In the genomic region with DNA sequence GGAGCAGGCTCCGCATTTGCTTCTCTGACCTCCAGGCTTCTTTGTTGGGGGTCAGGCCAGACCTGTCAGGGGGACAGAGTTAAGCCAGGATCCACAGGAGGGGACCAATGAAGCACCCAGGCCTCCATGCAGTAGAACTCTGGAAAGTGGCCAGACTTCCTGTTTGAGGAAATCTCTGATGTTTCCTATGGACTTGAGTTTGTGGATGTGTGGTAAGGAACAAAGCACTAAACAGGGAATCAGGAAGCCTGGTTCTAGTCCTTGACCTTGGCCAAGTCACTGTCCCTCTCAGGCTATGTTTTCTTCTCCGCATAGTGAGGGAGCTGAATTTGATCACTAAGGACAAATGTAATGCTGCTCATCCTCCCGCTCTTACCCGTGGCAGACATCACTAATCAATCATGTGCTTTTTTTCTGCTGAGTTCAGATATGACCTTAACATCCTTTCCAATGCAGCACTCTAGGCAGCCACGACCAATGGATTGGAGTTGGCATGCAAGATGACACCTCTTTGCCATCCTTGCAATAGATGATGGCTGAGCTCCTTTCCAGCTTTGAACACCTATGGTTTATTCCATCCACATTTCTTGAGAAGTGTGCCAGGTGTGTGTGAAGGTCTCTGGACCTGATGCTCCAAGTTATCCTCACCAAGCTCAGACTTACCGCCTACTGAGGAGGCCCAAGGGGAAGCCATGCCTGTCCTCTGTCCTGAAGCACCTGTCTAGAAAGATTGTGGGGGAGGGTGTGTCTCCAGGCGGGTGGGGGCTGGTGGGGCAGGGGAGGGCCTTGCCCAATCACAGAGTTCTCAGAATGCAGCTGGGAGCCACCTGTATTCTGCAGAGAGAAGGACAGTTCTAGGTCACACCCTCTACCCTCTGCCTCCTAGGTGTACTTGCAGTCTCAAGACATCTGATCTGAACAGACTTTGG, we compare ENCODE assay signal across 16 cellular contexts. TPM values are rescaled to one million over a fixed set of nuclear protein-coding genes. Genes with fewer than 3 reads are reported as not detected.
A peak's percentile ranks its signal among the peaks of the same experiment; 100 is the strongest.
DNase-seq lines count a peak whose midpoint lies in the region; ATAC-seq, FAIRE-seq and TF ChIP-seq lines count a peak whose summit lies in the region.
"Had no signal": no experiment of that assay in that cellular context is flagged by ENCODE, and none has a peak within 500 bp of the region (broad histone marks: within the 10 kb centered on the region; RNA-seq: fewer than 3 reads in every experiment).

No MANE protein-coding gene starts in this region.

- no TSS peak for BruUV-seq in HepG2 (replicated peaks; lab: Mats Ljungman, UMichigan)

- H3K27me3 ChIP-seq in right lobe of liver = no peaks in the 10 kb centered on the region
- H3K27me3 ChIP-seq in HepG2 (ENCODE audit: control insufficient read depth in 1 of 2, insufficient read depth in 2 of 2, low read length in 2 of 2) = no peaks in the 10 kb centered on the region
- no peaks in the 10 kb centered on the region for H3K27me3 ChIP-seq in lower lobe of right lung (ENCODE audit: low read depth)

- ATAC-seq in right lobe of liver (peak in 3 of 4 donors; percentile 3 to 30 (median 24)), HepG2 (no peak), lower lobe of right lung (no peak), GM21526 (IDR thresholded peaks at IDR 0.05; ENCODE audit: low FRiP score, unreplicated experiment) (no peak)
- ATAC-seq: left colon had no signal

- no peaks in the 10 kb centered on the region for H4K20me1 ChIP-seq in HepG2 (ENCODE audit: insufficient read depth, low read length)

- intact Hi-C loops in right lobe of liver (cut with DNase I) = no loop called here
- intact Hi-C loops in HepG2 (cut with micrococcal nuclease; ENCODE audit: unreplicated experiment) = no loop called here
- intact Hi-C loops in lower lobe of right lung (cut with DNase I) = no loop called here

- 78% methylated on average over 6 of the region's 7 CpGs for WGBS in right lobe of liver (ENCODE audit: insufficient coverage, low coverage, low lambda C conversion rate, missing lambda C conversion rate)
- 90% methylated on average over 5 of the region's 7 CpGs for WGBS in HepG2 (ENCODE audit: low lambda C conversion rate)

- no peak for FAIRE-seq in HepG2 (lab: Jason Lieb, UNC)
- FAIRE-seq: H1 had no signal

- TF ChIP-seq POLR2A in right lobe of liver (IDR thresholded peaks at IDR 0.05) (no peak), HepG2 (IDR thresholded peaks at IDR 0.05; ENCODE audit: insufficient read depth in 1 of 2, low read depth in 2 of 2, low read length in 2 of 2) (no peak)

- H3K4me1 ChIP-seq in right lobe of liver (no peaks in the 10 kb centered on the region), HepG2 (ENCODE audit: insufficient read depth, low read length) (no peaks in the 10 kb centered on the region), lower lobe of right lung (peaks cover 27% of the 10 kb centered on the region)
- H3K4me1 ChIP-seq: Caco-2 had no signal

- H3K4me2 ChIP-seq in HepG2 (ENCODE audit: low read depth, low read length) = no peak overlapping the region

- in situ Hi-C loops in HepG2 (cut with HindIII; ENCODE audit: extremely low pct_ligation_motif_present, low pct_unique_long_range_greater_than_20kb) = no loop called here

- H3K9me3 ChIP-seq in right lobe of liver (no peaks in the 10 kb centered on the region), HepG2 (ENCODE audit: low read length) (no peaks in the 10 kb centered on the region), lower lobe of right lung (no peaks in the 10 kb centered on the region)
- H3K9me3 ChIP-seq: Caco-2 had no signal

- CTCF ChIA-PET in HepG2 (lab: Yijun Ruan, JAX; ENCODE audit: low intra/inter-chr PET ratio, low total read pairs) = no interaction called here

- no peaks in the 10 kb centered on the region for H3K36me3 ChIP-seq in right lobe of liver
- no peaks in the 10 kb centered on the region for H3K36me3 ChIP-seq in HepG2 (replicated peaks in 1 of 2; ENCODE audit: control insufficient read depth in 1 of 2, insufficient read depth in 2 of 2, low read length in 2 of 2)
- peaks cover 7% of the 10 kb centered on the region for H3K36me3 ChIP-seq in lower lobe of right lung

- no peak overlapping the region for H3K27ac ChIP-seq in right lobe of liver
- H3K27ac ChIP-seq in HepG2 (ENCODE audit: extremely low read length, insufficient read depth, low read length) = no peak overlapping the region
- H3K27ac ChIP-seq in lower lobe of right lung = peak overlapping the region; percentile 18
- H3K27ac ChIP-seq: 22Rv1 had no signal

- H3K79me2 ChIP-seq in HepG2 (ENCODE audit: insufficient read depth, low read length) = no peaks in the 10 kb centered on the region

- TF ChIP-seq EP300 in HepG2 (IDR thresholded peaks at IDR 0.05; ENCODE audit: low read depth in 2 of 2, low read length in 2 of 2) (no peak), HepG2 (CRISPR knock-in tag; IDR thresholded peaks at IDR 0.05; ENCODE audit: borderline replicate concordance) (no peak)

- POLR2A ChIA-PET in HepG2 (lab: Yijun Ruan, JAX) = no interaction called here

- TF ChIP-seq CTCF in right lobe of liver (IDR thresholded peaks at IDR 0.05) (no peak), HepG2 (CRISPR knock-in tag; IDR thresholded peaks at IDR 0.05) (no peak), lower lobe of right lung (IDR thresholded peaks at IDR 0.05) (no peak)

- H2AFZ ChIP-seq in HepG2 (ENCODE audit: low read length) = no peak overlapping the region

- no peak for TF ChIP-seq RAD21 in HepG2 (CRISPR knock-in tag; IDR thresholded peaks at IDR 0.05)

- DNase-seq in DMS 273 (lab: John Stamatoyannopoulos, UW; ENCODE audit: unreplicated experiment) (peak; percentile 82), DMS 273 treated with DMSO at 0.1 percent for 48 hours (lab: John Stamatoyannopoulos, UW) (no peak), right lobe of liver (no peak), HepG2 (ENCODE audit: low spot score) (no peak), lower lobe of right lung (no peak), amygdala (lab: John Stamatoyannopoulos, UW) (no peak), NAMALWA (ENCODE audit: low spot score) (no peak)
- DNase-seq: activated B cell treated with CpG ODN at 0.5 μM for 24 hours, Caco-2, NCI-H1417 treated with DMSO at 0.1 percent for 48 hours, SIG-M5 had no signal

- no peak overlapping the region for H3K9ac ChIP-seq in HepG2 (ENCODE audit: insufficient read depth, low read depth, low read length)

- H3K4me3 ChIP-seq in right lobe of liver (no peak overlapping the region), HepG2 (replicated peaks in 1 of 3; ENCODE audit: insufficient read depth in 1 of 3, low read depth in 2 of 3, low read length in 3 of 3) (no peak overlapping the region), lower lobe of right lung (no peak overlapping the region)

RNA-seq across cellular contexts. Expression of gene SH2D2A, which starts 9.9 kb away (rescaled TPM):
- total RNA-seq in right lobe of liver = 1 to 10 TPM in 1 of 6 experiments, under 1 TPM in 5; 0.32 to 1.3 (median 0.67) TPM
- total RNA-seq in HepG2 (2016; rRNA removed; fragmentation: Illumina TruSeq; extraction: Trizol) = 0.59 and 0.73 TPM in 2 replicates
- 0.35 and 0.51 TPM in 2 replicates for total RNA-seq in HepG2 (2016; cell fraction: cytosol; rRNA removed; fragmentation: Illumina TruSeq; extraction: Trizol; ENCODE audit: low read depth)
- total RNA-seq in HepG2 (2016; cell fraction: insoluble cytoplasmic fraction; rRNA removed; fragmentation: Illumina TruSeq; extraction: Trizol) = 0.34 and 1.2 TPM in 2 replicates
- 0.52 and 1.0 TPM in 2 replicates for total RNA-seq in HepG2 (2016; cell fraction: membrane; rRNA removed; fragmentation: Illumina TruSeq; extraction: Trizol)
- 0.75 and 0.85 TPM in 2 replicates for total RNA-seq in HepG2 (2016; cell fraction: nucleus; rRNA removed; fragmentation: Illumina TruSeq; extraction: Trizol)
- polyA plus RNA-seq in HepG2 (2011; rRNA removed) = 0.56 and 0.57 TPM in 2 replicates
- 0.55 and 0.78 TPM in 2 replicates for polyA plus RNA-seq in HepG2 (2011; cell fraction: cytosol; rRNA removed)
- polyA plus RNA-seq in HepG2 (2011; cell fraction: nucleus; rRNA removed) = 0.16 and 0.47 TPM in 2 replicates
- 0.79 and 1.0 TPM in 2 replicates for polyA plus RNA-seq in HepG2 (2012)
- 0.62 and 0.67 TPM in 2 replicates for polyA plus RNA-seq in HepG2 (2016; cell fraction: cytosol; fragmentation: Illumina TruSeq; extraction: Trizol; ENCODE audit: low read depth)
- polyA plus RNA-seq in HepG2 (2016; cell fraction: insoluble cytoplasmic fraction; fragmentation: Illumina TruSeq; extraction: Trizol; ENCODE audit: low read depth) = 1.3 and 1.8 TPM in 2 replicates
- 0.71 and 1.1 TPM in 2 replicates for polyA plus RNA-seq in HepG2 (2016; cell fraction: membrane; fragmentation: Illumina TruSeq; extraction: Trizol; ENCODE audit: low read depth)
- 1.0 and 1.8 TPM in 2 replicates for polyA plus RNA-seq in HepG2 (2016; cell fraction: nucleus; fragmentation: Illumina TruSeq; extraction: Trizol; ENCODE audit: insufficient read depth, low read depth)
- polyA minus RNA-seq in HepG2 (2011; rRNA and poly(A)+ RNA removed; ENCODE audit: low replicate concordance) = 0.72 and 1.9 TPM in 2 replicates
- polyA minus RNA-seq in HepG2 (2011; cell fraction: cytosol; rRNA and poly(A)+ RNA removed) = 0.62 TPM in 1 of 2 replicates, not detected in the other
- polyA minus RNA-seq in HepG2 (2011; cell fraction: nucleus; rRNA and poly(A)+ RNA removed) = not detected in 2 replicates
- total RNA-seq in lower lobe of right lung = 3.5 TPM
- polyA plus RNA-seq: neural cell had no signal

RNA-seq across cellular contexts. Expression of gene PRCC, which starts 39.4 kb away (rescaled TPM):
- 10 to 100 TPM; 17.4 to 23.4 (median 19.7) TPM for total RNA-seq in right lobe of liver
- 24.2 and 26.8 TPM in 2 replicates for total RNA-seq in HepG2 (2016; rRNA removed; fragmentation: Illumina TruSeq; extraction: Trizol)
- 6.3 and 7.3 TPM in 2 replicates for total RNA-seq in HepG2 (2016; cell fraction: cytosol; rRNA removed; fragmentation: Illumina TruSeq; extraction: Trizol; ENCODE audit: low read depth)
- total RNA-seq in HepG2 (2016; cell fraction: insoluble cytoplasmic fraction; rRNA removed; fragmentation: Illumina TruSeq; extraction: Trizol) = 24.6 and 27.1 TPM in 2 replicates
- 22.6 and 26.4 TPM in 2 replicates for total RNA-seq in HepG2 (2016; cell fraction: membrane; rRNA removed; fragmentation: Illumina TruSeq; extraction: Trizol)
- total RNA-seq in HepG2 (2016; cell fraction: nucleus; rRNA removed; fragmentation: Illumina TruSeq; extraction: Trizol) = 22.4 and 23.7 TPM in 2 replicates
- 40.5 and 46.3 TPM in 2 replicates for polyA plus RNA-seq in HepG2 (2011; rRNA removed)
- 40.1 and 44.6 TPM in 2 replicates for polyA plus RNA-seq in HepG2 (2011; cell fraction: cytosol; rRNA removed)
- 26.1 and 27.1 TPM in 2 replicates for polyA plus RNA-seq in HepG2 (2011; cell fraction: nucleus; rRNA removed)
- 30.8 and 33.7 TPM in 2 replicates for polyA plus RNA-seq in HepG2 (2012)
- 8.0 and 9.1 TPM in 2 replicates for polyA plus RNA-seq in HepG2 (2016; cell fraction: cytosol; fragmentation: Illumina TruSeq; extraction: Trizol; ENCODE audit: low read depth)
- polyA plus RNA-seq in HepG2 (2016; cell fraction: insoluble cytoplasmic fraction; fragmentation: Illumina TruSeq; extraction: Trizol; ENCODE audit: low read depth) = 48.3 and 56.0 TPM in 2 replicates
- 22.7 and 25.6 TPM in 2 replicates for polyA plus RNA-seq in HepG2 (2016; cell fraction: membrane; fragmentation: Illumina TruSeq; extraction: Trizol; ENCODE audit: low read depth)
- 56.0 and 57.2 TPM in 2 replicates for polyA plus RNA-seq in HepG2 (2016; cell fraction: nucleus; fragmentation: Illumina TruSeq; extraction: Trizol; ENCODE audit: insufficient read depth, low read depth)
- polyA minus RNA-seq in HepG2 (2011; rRNA and poly(A)+ RNA removed; ENCODE audit: low replicate concordance) = 57.9 and 206 TPM in 2 replicates
- polyA minus RNA-seq in HepG2 (2011; cell fraction: cytosol; rRNA and poly(A)+ RNA removed) = 24.3 and 33.6 TPM in 2 replicates
- 23.6 and 34.9 TPM in 2 replicates for polyA minus RNA-seq in HepG2 (2011; cell fraction: nucleus; rRNA and poly(A)+ RNA removed)
- total RNA-seq in lower lobe of right lung = 51.9 TPM

RNA-seq across cellular contexts. Expression of gene INSRR, which starts 52.1 kb away (rescaled TPM):
- not detected for total RNA-seq in right lobe of liver
- total RNA-seq in HepG2 (2016; rRNA removed; fragmentation: Illumina TruSeq; extraction: Trizol) = not detected in 2 replicates
- total RNA-seq in HepG2 (2016; cell fraction: cytosol; rRNA removed; fragmentation: Illumina TruSeq; extraction: Trizol; ENCODE audit: low read depth) = not detected in 2 replicates
- total RNA-seq in HepG2 (2016; cell fraction: insoluble cytoplasmic fraction; rRNA removed; fragmentation: Illumina TruSeq; extraction: Trizol) = not detected in 2 replicates
- total RNA-seq in HepG2 (2016; cell fraction: membrane; rRNA removed; fragmentation: Illumina TruSeq; extraction: Trizol) = not detected in 2 replicates
- total RNA-seq in HepG2 (2016; cell fraction: nucleus; rRNA removed; fragmentation: Illumina TruSeq; extraction: Trizol) = not detected in 2 replicates
- not detected in 2 replicates for polyA plus RNA-seq in HepG2 (2011; rRNA removed)
- polyA plus RNA-seq in HepG2 (2011; cell fraction: cytosol; rRNA removed) = not detected in 2 replicates
- not detected in 2 replicates for polyA plus RNA-seq in HepG2 (2011; cell fraction: nucleus; rRNA removed)
- polyA plus RNA-seq in HepG2 (2012) = not detected in 2 replicates
- not detected in 2 replicates for polyA plus RNA-seq in HepG2 (2016; cell fraction: cytosol; fragmentation: Illumina TruSeq; extraction: Trizol; ENCODE audit: low read depth)
- not detected in 2 replicates for polyA plus RNA-seq in HepG2 (2016; cell fraction: insoluble cytoplasmic fraction; fragmentation: Illumina TruSeq; extraction: Trizol; ENCODE audit: low read depth)
- polyA plus RNA-seq in HepG2 (2016; cell fraction: membrane; fragmentation: Illumina TruSeq; extraction: Trizol; ENCODE audit: low read depth) = not detected in 2 replicates
- polyA plus RNA-seq in HepG2 (2016; cell fraction: nucleus; fragmentation: Illumina TruSeq; extraction: Trizol; ENCODE audit: insufficient read depth, low read depth) = not detected in 2 replicates
- polyA minus RNA-seq in HepG2 (2011; rRNA and poly(A)+ RNA removed; ENCODE audit: low replicate concordance) = not detected in 2 replicates
- polyA minus RNA-seq in HepG2 (2011; cell fraction: cytosol; rRNA and poly(A)+ RNA removed) = not detected in 2 replicates
- not detected in 2 replicates for polyA minus RNA-seq in HepG2 (2011; cell fraction: nucleus; rRNA and poly(A)+ RNA removed)
- total RNA-seq in lower lobe of right lung = not detected
- total RNA-seq: activated B cell treated with CpG ODN at 0.5 μM for 24 hours, Caco-2, H1, left colon had no signal

RNA-seq across cellular contexts. Expression of gene NTRK1, which starts 53.9 kb away (rescaled TPM):
- total RNA-seq in right lobe of liver (not detected), HepG2 (2016; rRNA removed; fragmentation: Illumina TruSeq; extraction: Trizol) (not detected in 2 replicates), lower lobe of right lung (1.9 TPM)
- not detected in 2 replicates for total RNA-seq in HepG2 (2016; cell fraction: cytosol; rRNA removed; fragmentation: Illumina TruSeq; extraction: Trizol; ENCODE audit: low read depth)
- total RNA-seq in HepG2 (2016; cell fraction: insoluble cytoplasmic fraction; rRNA removed; fragmentation: Illumina TruSeq; extraction: Trizol) = not detected in 2 replicates
- total RNA-seq in HepG2 (2016; cell fraction: membrane; rRNA removed; fragmentation: Illumina TruSeq; extraction: Trizol) = not detected in 2 replicates
- total RNA-seq in HepG2 (2016; cell fraction: nucleus; rRNA removed; fragmentation: Illumina TruSeq; extraction: Trizol) = not detected in 2 replicates
- not detected in 2 replicates for polyA plus RNA-seq in HepG2 (2011; rRNA removed)
- not detected in 2 replicates for polyA plus RNA-seq in HepG2 (2011; cell fraction: cytosol; rRNA removed)
- polyA plus RNA-seq in HepG2 (2011; cell fraction: nucleus; rRNA removed) = not detected in 2 replicates
- not detected in 2 replicates for polyA plus RNA-seq in HepG2 (2012)
- not detected in 2 replicates for polyA plus RNA-seq in HepG2 (2016; cell fraction: cytosol; fragmentation: Illumina TruSeq; extraction: Trizol; ENCODE audit: low read depth)
- not detected in 2 replicates for polyA plus RNA-seq in HepG2 (2016; cell fraction: insoluble cytoplasmic fraction; fragmentation: Illumina TruSeq; extraction: Trizol; ENCODE audit: low read depth)
- polyA plus RNA-seq in HepG2 (2016; cell fraction: membrane; fragmentation: Illumina TruSeq; extraction: Trizol; ENCODE audit: low read depth) = not detected in 2 replicates
- not detected in 2 replicates for polyA plus RNA-seq in HepG2 (2016; cell fraction: nucleus; fragmentation: Illumina TruSeq; extraction: Trizol; ENCODE audit: insufficient read depth, low read depth)
- polyA minus RNA-seq in HepG2 (2011; rRNA and poly(A)+ RNA removed; ENCODE audit: low replicate concordance) = 0.08 and 0.19 TPM in 2 replicates
- polyA minus RNA-seq in HepG2 (2011; cell fraction: cytosol; rRNA and poly(A)+ RNA removed) = not detected in 2 replicates
- not detected in 2 replicates for polyA minus RNA-seq in HepG2 (2011; cell fraction: nucleus; rRNA and poly(A)+ RNA removed)
- total RNA-seq: Caco-2 had no signal

RNA-seq across cellular contexts. Expression of gene HDGF, which starts 55.3 kb away (rescaled TPM):
- total RNA-seq in right lobe of liver (100 to 1,000 TPM; 131 to 192 (median 157) TPM), HepG2 (2016; rRNA removed; fragmentation: Illumina TruSeq; extraction: Trizol) (183 and 196 TPM in 2 replicates), lower lobe of right lung (146 TPM)
- total RNA-seq in HepG2 (2016; cell fraction: cytosol; rRNA removed; fragmentation: Illumina TruSeq; extraction: Trizol; ENCODE audit: low read depth) = 98.2 and 98.3 TPM in 2 replicates
- 165 and 204 TPM in 2 replicates for total RNA-seq in HepG2 (2016; cell fraction: insoluble cytoplasmic fraction; rRNA removed; fragmentation: Illumina TruSeq; extraction: Trizol)
- 258 and 266 TPM in 2 replicates for total RNA-seq in HepG2 (2016; cell fraction: membrane; rRNA removed; fragmentation: Illumina TruSeq; extraction: Trizol)
- total RNA-seq in HepG2 (2016; cell fraction: nucleus; rRNA removed; fragmentation: Illumina TruSeq; extraction: Trizol) = 89.8 and 111 TPM in 2 replicates
- 128 and 156 TPM in 2 replicates for polyA plus RNA-seq in HepG2 (2011; rRNA removed)
- 115 and 119 TPM in 2 replicates for polyA plus RNA-seq in HepG2 (2011; cell fraction: cytosol; rRNA removed)
- polyA plus RNA-seq in HepG2 (2011; cell fraction: nucleus; rRNA removed) = 57.2 and 81.2 TPM in 2 replicates
- polyA plus RNA-seq in HepG2 (2012) = 124 and 162 TPM in 2 replicates
- polyA plus RNA-seq in HepG2 (2016; cell fraction: cytosol; fragmentation: Illumina TruSeq; extraction: Trizol; ENCODE audit: low read depth) = 177 and 192 TPM in 2 replicates
- 263 and 292 TPM in 2 replicates for polyA plus RNA-seq in HepG2 (2016; cell fraction: insoluble cytoplasmic fraction; fragmentation: Illumina TruSeq; extraction: Trizol; ENCODE audit: low read depth)
- polyA plus RNA-seq in HepG2 (2016; cell fraction: membrane; fragmentation: Illumina TruSeq; extraction: Trizol; ENCODE audit: low read depth) = 342 and 343 TPM in 2 replicates
- 211 and 230 TPM in 2 replicates for polyA plus RNA-seq in HepG2 (2016; cell fraction: nucleus; fragmentation: Illumina TruSeq; extraction: Trizol; ENCODE audit: insufficient read depth, low read depth)
- 134 and 389 TPM in 2 replicates for polyA minus RNA-seq in HepG2 (2011; rRNA and poly(A)+ RNA removed; ENCODE audit: low replicate concordance)
- 64.6 and 71.8 TPM in 2 replicates for polyA minus RNA-seq in HepG2 (2011; cell fraction: cytosol; rRNA and poly(A)+ RNA removed)
- 30.8 and 31.2 TPM in 2 replicates for polyA minus RNA-seq in HepG2 (2011; cell fraction: nucleus; rRNA and poly(A)+ RNA removed)

Comparison
In these comparisons a context has a peak if more than half of its experiments do, and no peak if none do; other contexts are left out.
1. ATAC-seq: peak in right lobe of liver (3 of 4); none in HepG2 (single experiment), lower lobe of right lung (0 of 2) and GM21526 (single experiment).